ENCODE assay signal across 25 cellular contexts in the genomic region with DNA sequence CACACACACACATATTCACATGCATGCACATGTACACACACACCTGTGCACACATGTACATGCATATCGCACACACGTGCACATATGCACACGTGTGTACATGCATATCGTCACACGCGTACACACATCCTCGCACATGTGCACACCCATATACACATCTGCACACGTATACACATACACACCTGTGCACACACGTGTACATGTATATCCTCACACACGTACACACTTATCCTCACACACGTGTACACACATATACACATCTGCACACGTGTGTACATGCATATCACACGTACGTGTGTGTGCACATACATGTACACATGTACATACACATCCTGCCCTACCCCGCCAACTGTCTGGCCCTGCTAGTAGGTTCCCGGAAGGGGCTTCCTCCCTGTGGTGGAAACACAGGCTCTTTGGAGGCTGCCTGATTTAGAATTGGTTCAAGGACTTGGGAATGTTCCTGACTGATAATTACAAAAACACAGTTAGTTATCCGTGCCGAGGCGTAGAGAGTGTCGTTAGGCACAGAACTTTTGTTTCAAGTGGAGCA. TPM values are rescaled to one million over a fixed set of nuclear protein-coding genes. Genes with fewer than 3 reads are reported as not detected.
A peak's percentile ranks its signal among the peaks of the same experiment; 100 is the strongest.
DNase-seq lines count a peak whose midpoint lies in the region; ATAC-seq, FAIRE-seq and TF ChIP-seq lines count a peak whose summit lies in the region.
"Had no signal": no experiment of that assay in that cellular context is flagged by ENCODE, and none has a peak within 500 bp of the region (broad histone marks: within the 10 kb centered on the region; RNA-seq: fewer than 3 reads in every experiment).

No MANE protein-coding gene starts in this region.

- no peak overlapping the region for H3K9ac ChIP-seq in trophoblast cell (ENCODE audit: low read length)
- H3K9ac ChIP-seq: parathyroid adenoma had no signal

- no peak overlapping the region for H2AK5ac ChIP-seq in trophoblast cell (ENCODE audit: low read length)

- no peak overlapping the region for H2BK12ac ChIP-seq in trophoblast cell (ENCODE audit: low read length)

- H4K12ac ChIP-seq in trophoblast cell (ENCODE audit: low read depth, low read length): no peak overlapping the region

- H2BK120ac ChIP-seq in trophoblast cell (ENCODE audit: insufficient read depth, low read length, poor library complexity): no peak overlapping the region

- H3K36me3 ChIP-seq in HEK293 (ENCODE audit: control insufficient read depth in 2 of 2, insufficient read depth in 1 of 2, low read length in 2 of 2) (peaks cover 7 to 49% of the 10 kb centered on the region in 2 experiments; a peak in 2 of 3 replicates), bronchial epithelial cell (ENCODE audit: control insufficient read depth, insufficient read depth, low read length) (peaks cover 15% of the 10 kb centered on the region), left ventricle myocardium inferior (peaks cover 16% of the 10 kb centered on the region), trophoblast cell (ENCODE audit: control insufficient read depth in 1 of 2, insufficient read depth in 2 of 2, low read length in 2 of 2) (peaks cover 24 to 30% of the 10 kb centered on the region in 2 experiments)

- H3K79me2 ChIP-seq in trophoblast cell (ENCODE audit: control insufficient read depth, insufficient read depth, low read length, poor library complexity): no peaks in the 10 kb centered on the region

- H3K27ac ChIP-seq in HEK293 (ENCODE audit: extremely low read depth, low read depth, low read length) (no peak overlapping the region), left ventricle myocardium inferior (replicated peaks) (peak overlapping the region; percentile 75), trophoblast cell (ENCODE audit: low read depth, low read length) (no peak overlapping the region)
- H3K27ac ChIP-seq: hepatocyte, parathyroid adenoma, Peyer's patch, tibial nerve had no signal

- H3K9me3 ChIP-seq in HEK293 (ENCODE audit: control insufficient read depth, insufficient read depth, low read depth, low read length) (no peaks in the 10 kb centered on the region), left ventricle myocardium inferior (replicated peaks) (no peaks in the 10 kb centered on the region), trophoblast cell (ENCODE audit: insufficient read depth, low read depth, low read length) (peaks cover 5% of the 10 kb centered on the region)
- H3K9me3 ChIP-seq: Peyer's patch, tibial nerve had no signal

- H3K27me3 ChIP-seq in bronchial epithelial cell (ENCODE audit: control insufficient read depth, insufficient read depth, low read length): no peaks in the 10 kb centered on the region
- H3K27me3 ChIP-seq in left ventricle myocardium inferior (ENCODE audit: low read depth): no peaks in the 10 kb centered on the region
- no peaks in the 10 kb centered on the region for H3K27me3 ChIP-seq in trophoblast cell (ENCODE audit: insufficient read depth, low read length)
- H3K27me3 ChIP-seq: hepatocyte, Peyer's patch, tibial nerve had no signal

- H3K4me3 ChIP-seq in HEK293 (ENCODE audit: low read depth, low read length) (no peak overlapping the region), bronchial epithelial cell (ENCODE audit: low read depth, low read length) (no peak overlapping the region), left ventricle myocardium inferior (no peak overlapping the region), trophoblast cell (ENCODE audit: low read depth, low read length) (peak overlapping the region; percentile 43)
- H3K4me3 ChIP-seq: hepatocyte, Peyer's patch, tibial nerve had no signal

- H3K79me1 ChIP-seq in trophoblast cell (ENCODE audit: low read length): no peaks in the 10 kb centered on the region

- H3K4ac ChIP-seq in trophoblast cell (ENCODE audit: low read depth, low read length): no peak overlapping the region

- H4K91ac ChIP-seq in trophoblast cell (ENCODE audit: low read depth, low read length): no peak overlapping the region

- no peak overlapping the region for H3K4me2 ChIP-seq in trophoblast cell (ENCODE audit: low read length)
- H3K4me2 ChIP-seq: hepatocyte had no signal

- no peak overlapping the region for H2BK5ac ChIP-seq in trophoblast cell (ENCODE audit: low read depth, low read length, poor library complexity)

- CTCF ChIA-PET in HEK293 (lab: Yijun Ruan, JAX): no interaction called here

- ATAC-seq in HG02970 (IDR thresholded peaks at IDR 0.05; ENCODE audit: low FRiP score, unreplicated experiment): no peak
- ATAC-seq in GM21717 (IDR thresholded peaks at IDR 0.05; ENCODE audit: unreplicated experiment): no peak

- H3K18ac ChIP-seq in trophoblast cell (ENCODE audit: low read length): no peak overlapping the region

- intact Hi-C loops in left ventricle myocardium inferior (cut with micrococcal nuclease): no loop called here

- FAIRE-seq in bronchial epithelial cell (lab: Jason Lieb, UNC): peak; percentile 92
- FAIRE-seq: frontal cortex had no signal

- H3K4me1 ChIP-seq in HEK293 (ENCODE audit: control insufficient read depth, insufficient read depth, low read length) (no peaks in the 10 kb centered on the region), left ventricle myocardium inferior (peaks cover 32% of the 10 kb centered on the region), trophoblast cell (ENCODE audit: control insufficient read depth in 1 of 2, insufficient read depth in 2 of 2, low read length in 2 of 2) (no peaks in the 10 kb centered on the region)
- H3K4me1 ChIP-seq: parathyroid adenoma, Peyer's patch had no signal

- no CpG with 5 or more reads among the region's 20 CpGs for WGBS in trophoblast cell (ENCODE audit: extremely low coverage, insufficient coverage, insufficient read length)

- no peak overlapping the region for H2AFZ ChIP-seq in trophoblast cell (ENCODE audit: insufficient read depth, low read length, poor library complexity)
- H2AFZ ChIP-seq: hepatocyte, parathyroid adenoma had no signal

- H3K14ac ChIP-seq in trophoblast cell (ENCODE audit: low read length): no peak overlapping the region

- POLR2A ChIA-PET in HEK293 (lab: Yijun Ruan, JAX): no interaction called here

- peak overlapping the region; percentile 16 for H3K23ac ChIP-seq in trophoblast cell (ENCODE audit: low read length)

- no peak for DNase-seq in bronchial epithelial cell (ENCODE audit: low read depth)
- no peak for DNase-seq in left ventricle myocardium inferior
- no peak for DNase-seq in trophoblast cell
- no peak for DNase-seq in D341Med (ENCODE audit: low spot score)
- DNase-seq in cerebellum (ENCODE audit: low spot score): no peak
- DNase-seq: activated B cell treated with CpG ODN at 0.5 μM for 24 hours; activated CD4-positive, alpha-beta T cell treated with anti-CD3 and anti-CD28 coated beads, Interleukin-2, amount 10 ng/mL, durations not matched to agents 7 days and 5 days; activated gamma-delta T cell; CD8-positive, alpha-beta memory T cell; HCEC 1CT; IMR-90; mammary epithelial cell; NCI-H1694; NCI-H446; NCI-H774; Peyer's patch; stimulated activated CD4-positive, alpha-beta T cell treated with anti-CD3 and anti-CD28 coated beads, Interleukin-4, amount 100 ng/mL, for 4 hours; T1000 had no signal

- H4K8ac ChIP-seq in trophoblast cell (ENCODE audit: low read depth, low read length): no peak overlapping the region

- no peak for TF ChIP-seq CTCF in HEK293 (tag by site-specific recombination; IDR thresholded peaks at IDR 0.05)
- no peak for TF ChIP-seq CTCF in bronchial epithelial cell (IDR thresholded peaks at IDR 0.05; ENCODE audit: insufficient read depth, low read length, severe bottlenecking)
- no peak for TF ChIP-seq CTCF in left ventricle myocardium inferior (IDR thresholded peaks at IDR 0.05; ENCODE audit: borderline replicate concordance)

TF ChIP-seq in HEK293, 187 proteins besides CTCF, POLR2A, EP300 and RAD21 (continues in another document):
- TF ChIP-seq WT1 (tag by site-specific recombination; IDR thresholded peaks at IDR 0.05): no peak
- TF ChIP-seq, protein P1, sequence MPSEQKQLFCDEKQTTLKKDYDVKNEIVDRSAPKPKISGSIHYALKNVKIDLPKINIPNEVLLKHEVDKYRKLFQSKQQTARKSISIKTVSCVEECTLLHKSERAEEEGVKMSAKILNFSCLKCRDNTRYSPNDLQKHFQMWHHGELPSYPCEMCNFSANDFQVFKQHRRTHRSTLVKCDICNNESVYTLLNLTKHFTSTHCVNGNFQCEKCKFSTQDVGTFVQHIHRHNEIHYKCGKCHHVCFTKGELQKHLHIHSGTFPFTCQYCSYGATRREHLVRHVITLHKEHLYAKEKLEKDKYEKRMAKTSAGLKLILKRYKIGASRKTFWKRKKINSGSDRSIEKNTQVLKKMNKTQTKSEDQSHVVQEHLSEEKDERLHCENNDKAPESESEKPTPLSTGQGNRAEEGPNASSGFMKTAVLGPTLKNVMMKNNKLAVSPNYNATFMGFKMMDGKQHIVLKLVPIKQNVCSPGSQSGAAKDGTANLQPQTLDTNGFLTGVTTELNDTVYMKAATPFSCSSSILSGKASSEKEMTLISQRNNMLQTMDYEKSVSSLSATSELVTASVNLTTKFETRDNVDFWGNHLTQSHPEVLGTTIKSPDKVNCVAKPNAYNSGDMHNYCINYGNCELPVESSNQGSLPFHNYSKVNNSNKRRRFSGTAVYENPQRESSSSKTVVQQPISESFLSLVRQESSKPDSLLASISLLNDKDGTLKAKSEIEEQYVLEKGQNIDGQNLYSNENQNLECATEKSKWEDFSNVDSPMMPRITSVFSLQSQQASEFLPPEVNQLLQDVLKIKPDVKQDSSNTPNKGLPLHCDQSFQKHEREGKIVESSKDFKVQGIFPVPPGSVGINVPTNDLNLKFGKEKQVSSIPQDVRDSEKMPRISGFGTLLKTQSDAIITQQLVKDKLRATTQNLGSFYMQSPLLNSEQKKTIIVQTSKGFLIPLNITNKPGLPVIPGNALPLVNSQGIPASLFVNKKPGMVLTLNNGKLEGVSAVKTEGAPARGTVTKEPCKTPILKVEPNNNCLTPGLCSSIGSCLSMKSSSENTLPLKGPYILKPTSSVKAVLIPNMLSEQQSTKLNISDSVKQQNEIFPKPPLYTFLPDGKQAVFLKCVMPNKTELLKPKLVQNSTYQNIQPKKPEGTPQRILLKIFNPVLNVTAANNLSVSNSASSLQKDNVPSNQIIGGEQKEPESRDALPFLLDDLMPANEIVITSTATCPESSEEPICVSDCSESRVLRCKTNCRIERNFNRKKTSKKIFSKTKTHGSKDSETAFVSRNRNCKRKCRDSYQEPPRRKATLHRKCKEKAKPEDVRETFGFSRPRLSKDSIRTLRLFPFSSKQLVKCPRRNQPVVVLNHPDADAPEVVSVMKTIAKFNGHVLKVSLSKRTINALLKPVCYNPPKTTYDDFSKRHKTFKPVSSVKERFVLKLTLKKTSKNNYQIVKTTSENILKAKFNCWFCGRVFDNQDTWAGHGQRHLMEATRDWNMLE (tag by site-specific recombination; conservative IDR thresholded peaks at IDR 0.05; ENCODE audit: low read depth): no peak

RNA-seq across cellular contexts. Expression of gene PRKAR1B, which starts 18.4 kb away (rescaled TPM):
- total RNA-seq in bronchial epithelial cell (7.4 and 14.0 TPM in 2 replicates), left ventricle myocardium inferior (14.2 TPM), cerebellum (41.4 TPM)
- polyA plus RNA-seq in trophoblast cell (2013): 2.6 and 3.4 TPM in 2 replicates

RNA-seq across cellular contexts. Expression of gene DNAAF5, which starts 19.0 kb away (rescaled TPM):
- 9.6 and 9.7 TPM in 2 replicates for total RNA-seq in bronchial epithelial cell
- 18.1 TPM for total RNA-seq in left ventricle myocardium inferior
- polyA plus RNA-seq in trophoblast cell (2013): 13.5 and 13.7 TPM in 2 replicates
- total RNA-seq in cerebellum: 13.6 TPM
